Comparison of ENCODE assay signal across 8 cellular contexts in genomic region chr11:405976-406795, GRCh38. TPM values are rescaled to one million over a fixed set of nuclear protein-coding genes. Genes with fewer than 3 reads are reported as not detected.
DNase-seq lines count a peak whose midpoint lies in the region; ATAC-seq, FAIRE-seq and TF ChIP-seq lines count a peak whose summit lies in the region.

No MANE protein-coding gene starts in this region.

- no peaks in the 10 kb centered on the region for H3K36me3 ChIP-seq in CD8-positive, alpha-beta T cell (ENCODE audit: insufficient read depth, low read length)
- H3K36me3 ChIP-seq in Panc1 (ENCODE audit: control insufficient read depth, insufficient read depth, low read length) (no peaks in the 10 kb centered on the region), prostate gland (no peaks in the 10 kb centered on the region)

- no peaks in the 10 kb centered on the region for H3K27me3 ChIP-seq in CD8-positive, alpha-beta T cell (ENCODE audit: insufficient read depth, low read length)
- H3K27me3 ChIP-seq in Panc1 (ENCODE audit: control insufficient read depth, insufficient read depth, low read length) (no peaks in the 10 kb centered on the region), prostate gland (replicated peaks; ENCODE audit: insufficient read depth) (no peaks in the 10 kb centered on the region)

- no peak for TF ChIP-seq CTCF in CD8-positive, alpha-beta T cell (IDR thresholded peaks at IDR 0.05)
- peak; percentile 0; the same call in 1 of the 2 replicates for TF ChIP-seq CTCF in Panc1 (IDR thresholded peaks at IDR 0.05)
- no peak for TF ChIP-seq CTCF in prostate gland (IDR thresholded peaks at IDR 0.05)

- BruUV-seq in Panc1 (replicated peaks; lab: Mats Ljungman, UMichigan), result TSS peak; percentile 100

- POLR2A ChIA-PET in CD8-positive, alpha-beta T cell (lab: Charles Lee), result interaction anchor here (0.7 to 3.9 kb wide), 18 partner anchors 9 to 289 kb away, joined by 3 to 62 read pairs (median 4); partner anchors contain the start of genes BET1L, PGGHG, PTDSS2 and RIC8A
- POLR2A ChIA-PET in Panc1 (lab: Charles Lee), result interaction anchor here (0.6 to 1.4 kb wide), 3 partner anchors 10 to 100 kb away, joined by 5 to 8 read pairs (median 5); no protein-coding TSS in a partner anchor

- peak overlapping the region; percentile 45 for H3K27ac Mint-ChIP-seq in CD8-positive, alpha-beta T cell

- H3K9me3 Mint-ChIP-seq in CD8-positive, alpha-beta T cell, result no peaks in the 10 kb centered on the region

- peak in 2 of 7 experiments; percentile 22 to 59 for DNase-seq in CD8-positive, alpha-beta T cell
- DNase-seq in Panc1 (ENCODE audit: low read depth, low spot score), result no peak
- DNase-seq in Right ventricle myocardium superior, result peak; percentile 48
- DNase-seq in prostate gland (ENCODE audit: low spot score), result no peak
- DNase-seq in NCI-H1092 (lab: John Stamatoyannopoulos, UW), result no peak
- no peak for DNase-seq in H54 (ENCODE audit: insufficient read length, low spot score)
- DNase-seq in AML-193 (lab: John Stamatoyannopoulos, UW), result no peak

- in situ Hi-C loops in Panc1 (cut with HindIII; ENCODE audit: low pct_unique_long_range_greater_than_20kb, low sequenced_read_pairs), result no loop called here

- no peaks in the 10 kb centered on the region for H3K27me3 Mint-ChIP-seq in CD8-positive, alpha-beta T cell (ENCODE audit: low read depth)

- WGBS in prostate gland, result 65% methylated on average over 44 of the region's 44 CpGs

- no peaks in the 10 kb centered on the region for H3K9me3 ChIP-seq in CD8-positive, alpha-beta T cell (ENCODE audit: low read length)
- no peaks in the 10 kb centered on the region for H3K9me3 ChIP-seq in Panc1 (ENCODE audit: control insufficient read depth, insufficient read depth, low read depth, low read length)
- no peaks in the 10 kb centered on the region for H3K9me3 ChIP-seq in prostate gland

- H3K4me1 Mint-ChIP-seq in CD8-positive, alpha-beta T cell (ENCODE audit: low read depth), result peaks cover 17% of the 10 kb centered on the region

- intact Hi-C loops in CD8-positive, alpha-beta T cell (cut with DNase I, micrococcal nuclease), result loop anchor here (1.0 to 5.0 kb wide), 8 partner anchors 45 to 199 kb away; partner anchors contain the start of genes IFITM2 (in 2 of the 2), BET1L (in 1 of the 2), PHRF1 (in 1 of the 2) and PSMD13 (in 1 of the 2)
- intact Hi-C loops in Panc1 (cut with micrococcal nuclease; ENCODE audit: unreplicated experiment) (loop anchor here (5.0 kb wide), 1 partner anchor 41 kb away; no protein-coding TSS in a partner anchor), Right ventricle myocardium superior (cut with DNase I) (loop anchor here (5.0 kb wide), 1 partner anchor 41 kb away; no protein-coding TSS in a partner anchor), prostate gland (cut with DNase I) (loop anchor here (5.0 kb wide), 2 partner anchors 41 to 101 kb away; partner anchors contain the start of gene RNH1)

- H3K4me3 ChIP-seq in CD8-positive, alpha-beta T cell (ENCODE audit: low read depth, low read length), result no peak overlapping the region
- H3K4me3 ChIP-seq in Panc1 (ENCODE audit: low read depth in 2 of 2, low read length in 2 of 2) (peak overlapping the region; percentile 79 to 84), prostate gland (peak overlapping the region; percentile 35 to 53)

- CTCF ChIA-PET in CD8-positive, alpha-beta T cell (lab: Charles Lee), result interaction anchor here (0.7 to 6.7 kb wide), 10 partner anchors 9 to 155 kb away, joined by 3 to 68 read pairs (median 4); partner anchors contain the start of genes PTDSS2 and SIGIRR
- CTCF ChIA-PET in Panc1 (lab: Charles Lee), result interaction anchor here (0.6 to 2.8 kb wide), 3 partner anchors 37 to 46 kb away, joined by 3 to 38 read pairs (median 3); no protein-coding TSS in a partner anchor

- peak overlapping the region; percentile 46 for H3K27ac ChIP-seq in CD8-positive, alpha-beta T cell (ENCODE audit: low read depth, low read length)
- H3K27ac ChIP-seq in Panc1 (ENCODE audit: low read length), result peak overlapping the region; percentile 85
- H3K27ac ChIP-seq in prostate gland, result peak overlapping the region; percentile 53 to 73

- peaks cover 4% of the 10 kb centered on the region for H3K36me3 Mint-ChIP-seq in CD8-positive, alpha-beta T cell

- no peak for FAIRE-seq in H54 (lab: Jason Lieb, UNC)

- no peak overlapping the region for H3K4me3 Mint-ChIP-seq in CD8-positive, alpha-beta T cell

- H3K4me1 ChIP-seq in CD8-positive, alpha-beta T cell (ENCODE audit: insufficient read depth, low read length), result peaks cover 25% of the 10 kb centered on the region
- peaks cover 30% of the 10 kb centered on the region for H3K4me1 ChIP-seq in Panc1 (ENCODE audit: control insufficient read depth, insufficient read depth, low read length)
- H3K4me1 ChIP-seq in prostate gland (replicated peaks), result peaks cover 9% of the 10 kb centered on the region

- no peak for TF ChIP-seq POLR2A in prostate gland (IDR thresholded peaks at IDR 0.05)
- no peak for TF ChIP-seq POLR2A in H54 (IDR thresholded peaks at IDR 0.05; ENCODE audit: low read depth, low read length)

- no peak for ATAC-seq in CD8-positive, alpha-beta T cell
- ATAC-seq in Panc1, result peak; percentile 13
- ATAC-seq in Right ventricle myocardium superior (ENCODE audit: poor library complexity), result peak; percentile 0
- no peak for ATAC-seq in GM18909 (IDR thresholded peaks at IDR 0.05; ENCODE audit: poor library complexity, unreplicated experiment)

RNA-seq across cellular contexts. Expression of gene SIGIRR, which starts 8.6 kb away (rescaled TPM):
- total RNA-seq in CD8-positive, alpha-beta T cell, result 100 to 1,000 TPM; 270 to 294 TPM
- 183 TPM for total RNA-seq in Panc1 (2021; ENCODE audit: unreplicated experiment)
- 313 TPM for polyA plus RNA-seq in Panc1 (2012; ENCODE audit: insufficient read length)
- total RNA-seq in Right ventricle myocardium superior, result 38.6 TPM
- 10 to 100 TPM; 40.4 to 75.6 TPM for total RNA-seq in prostate gland

RNA-seq across cellular contexts. Expression of gene PKP3, which starts 12.2 kb away (rescaled TPM):
- under 1 TPM in 1 of 2 experiments, not detected in 1; 0.62 TPM for total RNA-seq in CD8-positive, alpha-beta T cell
- total RNA-seq in Panc1 (2021; ENCODE audit: unreplicated experiment) (36.8 TPM), Right ventricle myocardium superior (0.86 TPM), prostate gland (10 to 100 TPM; 58.6 to 88.4 TPM)
- polyA plus RNA-seq in Panc1 (2012; ENCODE audit: insufficient read length), result 38.8 TPM

RNA-seq across cellular contexts. Expression of gene ANO9, which starts 35.6 kb away (rescaled TPM):
- total RNA-seq in CD8-positive, alpha-beta T cell, result 10 to 100 TPM; 84.0 to 86.7 TPM
- total RNA-seq in Panc1 (2021; ENCODE audit: unreplicated experiment), result 61.4 TPM
- 56.7 TPM for polyA plus RNA-seq in Panc1 (2012; ENCODE audit: insufficient read length)
- total RNA-seq in Right ventricle myocardium superior, result 0.08 TPM
- total RNA-seq in prostate gland, result 1 to 10 TPM; 8.4 to 9.1 TPM

RNA-seq across cellular contexts. Expression of gene B4GALNT4, which starts 36.9 kb away (rescaled TPM):
- under 1 TPM; 0.44 to 0.84 TPM for total RNA-seq in CD8-positive, alpha-beta T cell
- total RNA-seq in Panc1 (2021; ENCODE audit: unreplicated experiment), result 122 TPM
- polyA plus RNA-seq in Panc1 (2012; ENCODE audit: insufficient read length), result 259 TPM
- 0.94 TPM for total RNA-seq in Right ventricle myocardium superior
- total RNA-seq in prostate gland, result 10 to 100 TPM in 1 of 2 donors, 1 to 10 TPM in 1; 5.8 to 14.2 TPM

RNA-seq across cellular contexts. Expression of gene PTDSS2, which starts 43.9 kb away (rescaled TPM):
- 10 to 100 TPM; 18.9 to 21.8 TPM for total RNA-seq in CD8-positive, alpha-beta T cell
- total RNA-seq in Panc1 (2021; ENCODE audit: unreplicated experiment) (103 TPM), Right ventricle myocardium superior (25.5 TPM), prostate gland (10 to 100 TPM; 46.3 to 50.3 TPM)
- polyA plus RNA-seq in Panc1 (2012; ENCODE audit: insufficient read length), result 165 TPM

Comparison
In these comparisons a context has a peak if more than half of its experiments do, and no peak if none do; other contexts are left out.
1. ATAC-seq: peak in Panc1 (single experiment) and Right ventricle myocardium superior (single experiment); none in CD8-positive, alpha-beta T cell (single experiment) and GM18909 (single experiment).
2. RNA of gene PKP3, which starts 12.2 kb away (total RNA-seq): 58.6 to 88.4 TPM in prostate gland and 36.8 TPM in Panc1 (single experiment); 0.86 TPM in Right ventricle myocardium superior (single experiment) and 0.62 TPM in CD8-positive, alpha-beta T cell; every median in the first group is over 10 times any median in the second.
3. Peak in every context shown above with its lines, with median percentiles within 50 percentile points of each other: H3K27ac ChIP-seq.